2 cellular contexts compared by ENCODE assay signal in the genomic region with DNA sequence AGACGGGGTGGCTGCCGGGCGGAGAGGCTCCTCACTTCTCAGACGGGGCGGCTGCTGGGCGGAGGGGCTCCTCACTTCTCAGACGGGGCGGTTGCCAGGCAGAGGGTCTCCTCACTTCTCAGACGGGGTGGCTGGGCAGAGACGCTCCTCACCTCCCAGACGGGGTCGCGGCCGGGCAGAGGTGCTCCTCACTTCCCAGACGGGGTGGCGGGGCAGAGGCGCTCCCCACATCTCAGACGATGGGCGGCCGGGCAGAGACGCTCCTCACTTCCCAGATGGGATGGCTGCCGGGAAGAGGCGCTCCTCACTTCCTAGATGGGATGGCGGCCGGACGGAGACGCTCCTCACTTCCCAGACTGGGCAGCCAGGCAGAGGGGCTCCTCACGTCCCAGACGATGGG. TPM values are rescaled to one million over a fixed set of nuclear protein-coding genes. Genes with fewer than 3 reads are reported as not detected.
"Had no signal": no experiment of that assay in that cellular context is flagged by ENCODE, and none has a peak within 500 bp of the region (broad histone marks: within the 10 kb centered on the region; RNA-seq: fewer than 3 reads in every experiment).

No MANE protein-coding gene starts in this region.

RNA-seq across cellular contexts. Expression of a gene that starts 21.2 kb away (rescaled TPM):
- total RNA-seq: epithelial cell of proximal tubule, foreskin keratinocyte had no signal
- polyA plus RNA-seq: foreskin keratinocyte had no signal
